Comparison of ENCODE assay signal across 14 cellular contexts in the genomic region with DNA sequence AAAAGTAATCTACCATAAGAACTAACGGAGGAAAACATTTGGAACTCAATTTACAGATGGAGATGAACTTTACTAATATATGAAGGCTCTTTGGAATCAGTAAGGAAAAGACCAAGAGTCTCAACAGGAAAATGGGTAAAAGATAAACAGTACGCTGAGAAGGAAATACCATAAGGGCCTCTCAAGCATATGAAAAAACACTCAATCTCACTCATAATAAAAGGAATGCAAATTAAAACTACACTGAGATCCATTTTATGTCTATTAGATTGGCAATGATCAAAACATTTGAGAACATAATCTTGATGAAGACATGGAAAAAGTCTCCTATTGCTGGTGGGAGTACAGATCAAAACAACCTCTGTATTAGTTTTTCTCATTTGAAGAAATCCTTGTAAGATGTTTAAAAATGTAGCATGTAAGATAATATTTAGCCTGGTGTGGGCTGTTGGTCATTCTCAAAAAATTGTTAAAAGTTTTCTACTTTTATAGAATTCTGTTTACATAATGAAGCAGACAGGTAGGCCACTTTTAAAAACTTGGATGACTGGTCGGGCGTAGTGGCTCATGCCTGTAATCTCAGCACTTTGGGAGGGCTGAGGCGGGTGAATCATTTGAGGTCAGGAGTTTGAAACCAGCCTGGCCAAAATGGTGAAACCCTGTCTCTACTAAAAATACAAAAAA. TPM values are rescaled to one million over a fixed set of nuclear protein-coding genes. Genes with fewer than 3 reads are reported as not detected.
DNase-seq lines count a peak whose midpoint lies in the region; ATAC-seq and TF ChIP-seq lines count a peak whose summit lies in the region.
"Had no signal": no experiment of that assay in that cellular context is flagged by ENCODE, and none has a peak within 500 bp of the region (broad histone marks: within the 10 kb centered on the region; RNA-seq: fewer than 3 reads in every experiment).

No MANE protein-coding gene starts in this region.

- H3K4ac ChIP-seq in mesenchymal stem cell (ENCODE audit: low read depth in 1 of 2, low read length in 2 of 2), result no peak overlapping the region

- H3K27me3 ChIP-seq in AG04450 (ENCODE audit: control insufficient read depth, insufficient read depth, low read length), result no peaks in the 10 kb centered on the region
- no peaks in the 10 kb centered on the region for H3K27me3 ChIP-seq in HCT116 (ENCODE audit: insufficient read depth, low read length)
- H3K27me3 ChIP-seq in mesenchymal stem cell (ENCODE audit: control insufficient read depth in 1 of 2, insufficient read depth in 1 of 2, low read length in 2 of 2), result no peaks in the 10 kb centered on the region
- no peaks in the 10 kb centered on the region for H3K27me3 ChIP-seq in H7 (ENCODE audit: control insufficient read depth, insufficient read depth, low read length)
- H3K27me3 ChIP-seq: BE2C had no signal

- no TSS peak for BruUV-seq in HCT116 (replicated peaks; lab: Mats Ljungman, UMichigan)

- H3K4me1 ChIP-seq in HCT116 (ENCODE audit: control insufficient read depth in 1 of 2, insufficient read depth in 2 of 2, low read length in 2 of 2), result peaks cover 13 to 20% of the 10 kb centered on the region in 2 experiments
- peaks cover 1% of the 10 kb centered on the region for H3K4me1 ChIP-seq in mesenchymal stem cell (ENCODE audit: control insufficient read depth, insufficient read depth, low read depth, low read length)

- no peak overlapping the region for H3K18ac ChIP-seq in mesenchymal stem cell (ENCODE audit: low read depth in 1 of 2, low read length in 2 of 2)

- peaks cover 52% of the 10 kb centered on the region for H3K79me2 ChIP-seq in HCT116 (ENCODE audit: insufficient read depth, low read length)

- TF ChIP-seq CTCF in AG04450 (IDR thresholded peaks at IDR 0.05; ENCODE audit: low read depth, low read length) (no peak), HCT116 (IDR thresholded peaks at IDR 0.05 in 2 of 3, conservative IDR thresholded peaks at IDR 0.05 in 1 of 3; ENCODE audit: borderline replicate concordance in 1 of 3, insufficient read depth in 1 of 3, low read depth in 2 of 3, low read length in 2 of 3) (no peak), astrocyte of the spinal cord (IDR thresholded peaks at IDR 0.05; ENCODE audit: low read depth, low read length) (no peak)

- POLR2A ChIA-PET in AG04450 (lab: Yijun Ruan, JAX), result no interaction called here
- POLR2A ChIA-PET in HCT116 (lab: Charles Lee), result no interaction called here

- peak overlapping the region; percentile 15; the same call in 1 of the 2 replicates for H3K4me2 ChIP-seq in HCT116 (ENCODE audit: low read length)
- no peak overlapping the region for H3K4me2 ChIP-seq in mesenchymal stem cell (ENCODE audit: low read length, poor library complexity, severe bottlenecking)

- no peak for TF ChIP-seq RAD21 in HCT116 (IDR thresholded peaks at IDR 0.05; ENCODE audit: low read depth)

- WGBS in mesenchymal stem cell, result 75% methylated on average over 3 of the region's 5 CpGs

- H2BK12ac ChIP-seq in mesenchymal stem cell (ENCODE audit: low read length in 2 of 2), result no peak overlapping the region

- H4K8ac ChIP-seq in mesenchymal stem cell (ENCODE audit: low read length), result no peak overlapping the region

- no peaks in the 10 kb centered on the region for H3K9me2 ChIP-seq in HCT116 (ENCODE audit: insufficient read depth)

- H3K23ac ChIP-seq in mesenchymal stem cell (ENCODE audit: low read length in 2 of 2), result no peak overlapping the region

- intact Hi-C loops in HCT116 (cut with micrococcal nuclease), result no loop called here

- DNase-seq in AG04450 (ENCODE audit: low read depth, low spot score), result no peak
- no peak for DNase-seq in HCT116 (ENCODE audit: low read depth, low spot score)
- DNase-seq in astrocyte of the spinal cord (ENCODE audit: low read depth, low spot score), result peak; percentile 55
- DNase-seq in mesenchymal stem cell, result peak; percentile 53
- DNase-seq in H7, result no peak
- DNase-seq in NCI-H2081 treated with DMSO at 0.1 percent for 48 hours (lab: John Stamatoyannopoulos, UW), result no peak
- DNase-seq: activated CD4-positive, CD25-positive, alpha-beta regulatory T cell treated with anti-CD3 and anti-CD28 coated beads, Interleukin-2, amount 50 U/mL, for 72 hours; activated naive CD4-positive, alpha-beta T cell treated with Interleukin-2 at 50 U/mL for 16 hours; BE2C; cerebellar nuclear complex; Kasumi-1; mucosa of descending colon had no signal

- no peak overlapping the region for H2BK5ac ChIP-seq in mesenchymal stem cell (ENCODE audit: low read depth, low read length, poor library complexity, severe bottlenecking)

- no peak for TF ChIP-seq POLR2A in HCT116 (IDR thresholded peaks at IDR 0.05; ENCODE audit: borderline replicate concordance, extremely low read depth, insufficient read depth, insufficient read length)

- CTCF ChIA-PET in AG04450 (lab: Charles Lee) (no interaction called here), HCT116 (lab: Charles Lee) (no interaction called here)

- H3K27ac ChIP-seq in AG04450 (ENCODE audit: low read depth, low read length), result peak overlapping the region; percentile 60
- no peak overlapping the region for H3K27ac ChIP-seq in HCT116 (ENCODE audit: low read depth, low read length)
- no peak overlapping the region for H3K27ac ChIP-seq in mesenchymal stem cell (ENCODE audit: low read length, poor library complexity, severe bottlenecking)

- H2AFZ ChIP-seq in HCT116 (ENCODE audit: low read depth, low read length, poor library complexity, severe bottlenecking) (no peak overlapping the region), mesenchymal stem cell (ENCODE audit: low read depth, low read length) (no peak overlapping the region)

- H4K91ac ChIP-seq in mesenchymal stem cell (ENCODE audit: low read length), result no peak overlapping the region

- H3K79me1 ChIP-seq in mesenchymal stem cell (replicated peaks; ENCODE audit: low read length, poor library complexity, severe bottlenecking), result peaks cover 10% of the 10 kb centered on the region

- no peak overlapping the region for H3K9ac ChIP-seq in HCT116 (ENCODE audit: low read length)
- no peak overlapping the region for H3K9ac ChIP-seq in mesenchymal stem cell (ENCODE audit: low read length)

- RAD21 ChIA-PET in HCT116 (lab: Charles Lee; ENCODE audit: low non-redundant PET in 1 of 2, low total read pairs in 2 of 2, uncharacterized antibody in 2 of 2, unreplicated experiment in 2 of 2), result no interaction called here

- in situ Hi-C loops in astrocyte of the spinal cord (cut with HindIII; ENCODE audit: low sequenced_read_pairs), result no loop called here

- no peaks in the 10 kb centered on the region for H3K9me3 ChIP-seq in AG04450 (ENCODE audit: control insufficient read depth, insufficient read depth, low read length)
- no peaks in the 10 kb centered on the region for H3K9me3 ChIP-seq in HCT116 (ENCODE audit: control insufficient read depth in 1 of 2, insufficient read depth in 1 of 2, low read depth in 1 of 2, low read length in 2 of 2)
- H3K9me3 ChIP-seq in mesenchymal stem cell (ENCODE audit: control insufficient read depth, low read length), result no peaks in the 10 kb centered on the region
- H3K9me3 ChIP-seq: BE2C, mucosa of descending colon had no signal

- H4K20me1 ChIP-seq in HCT116 (ENCODE audit: insufficient read depth), result no peaks in the 10 kb centered on the region

- ATAC-seq in HCT116 (peak; percentile 63), GM19452 (IDR thresholded peaks at IDR 0.05; ENCODE audit: unreplicated experiment) (no peak), HG02870 (IDR thresholded peaks at IDR 0.05; ENCODE audit: unreplicated experiment) (no peak)
- ATAC-seq: mucosa of descending colon had no signal

- no peak overlapping the region for H3K14ac ChIP-seq in mesenchymal stem cell (ENCODE audit: low read length in 2 of 2)

- H2BK15ac ChIP-seq in mesenchymal stem cell (ENCODE audit: low read depth, poor library complexity, severe bottlenecking), result no peak overlapping the region

- no peak overlapping the region for H2AK5ac ChIP-seq in mesenchymal stem cell (ENCODE audit: low read length, severe bottlenecking)

- H3K4me3 ChIP-seq in AG04450 (ENCODE audit: low read depth, low read length) (no peak overlapping the region), HCT116 (replicated peaks in 1 of 2; ENCODE audit: low read depth in 1 of 2, low read length in 2 of 2) (no peak overlapping the region), astrocyte of the spinal cord (ENCODE audit: low read depth, low read length) (no peak overlapping the region), mesenchymal stem cell (ENCODE audit: insufficient read depth in 1 of 2, low read depth in 1 of 2, low read length in 2 of 2) (no peak overlapping the region), H7 (ENCODE audit: insufficient read depth, low read depth, low read length) (no peak overlapping the region)
- H3K4me3 ChIP-seq: mucosa of descending colon had no signal

- H2BK120ac ChIP-seq in mesenchymal stem cell (ENCODE audit: low read depth, low read length), result no peak overlapping the region

- H3K36me3 ChIP-seq in HCT116 (ENCODE audit: control insufficient read depth in 1 of 2, insufficient read depth in 2 of 2, low read length in 2 of 2) (no peaks in the 10 kb centered on the region), mesenchymal stem cell (ENCODE audit: control insufficient read depth in 1 of 2, insufficient read depth in 2 of 2, low read depth in 1 of 2, low read length in 2 of 2) (peaks cover 0 to 74% of the 10 kb centered on the region in 2 experiments), H7 (replicated peaks; ENCODE audit: control insufficient read depth, insufficient read depth, low read length) (no peaks in the 10 kb centered on the region)
- H3K36me3 ChIP-seq: BE2C had no signal

TF ChIP-seq in HCT116, 20 proteins besides CTCF, POLR2A, EP300 and RAD21:
- 0 out of 2 replicates have a peak, but pooled peaks have one; percentile 17 for TF ChIP-seq FOSL1 (IDR thresholded peaks at IDR 0.05; ENCODE audit: low read depth)
- peak; percentile 16; the same call in 1 of the 2 replicates for TF ChIP-seq SP1 (IDR thresholded peaks at IDR 0.05; ENCODE audit: low read depth)
- no peak for TF ChIP-seq CEBPB (IDR thresholded peaks at IDR 0.05; ENCODE audit: low read depth)
- TF ChIP-seq SIN3A (IDR thresholded peaks at IDR 0.05; ENCODE audit: low read depth), result no peak
- TF ChIP-seq CBX3 (IDR thresholded peaks at IDR 0.05; ENCODE audit: low read depth), result no peak

RNA-seq across cellular contexts. Expression of a gene that starts 14.5 kb away (rescaled TPM):
- polyA plus RNA-seq in AG04450 (2011; rRNA removed), result 26.2 and 38.4 TPM in 2 replicates
- polyA minus RNA-seq in AG04450 (2011; rRNA and poly(A)+ RNA removed), result 31.9 and 56.9 TPM in 2 replicates
- 12.8 TPM for total RNA-seq in HCT116 (2021; ENCODE audit: unreplicated experiment)
- 2.6 and 4.1 TPM in 2 replicates for polyA plus RNA-seq in HCT116 (2012)
- 7.5 TPM for polyA plus RNA-seq in mesenchymal stem cell (2013, experiment 1 of 2)
- polyA plus RNA-seq in mesenchymal stem cell (2013, experiment 2 of 2), result 7.5 TPM
- total RNA-seq in H7 (2014; rRNA removed; shearing (Covaris generic)), result 2.1 and 5.2 TPM in 2 replicates

Comparison
In these comparisons a context has a peak if more than half of its experiments do, and no peak if none do; other contexts are left out.
1. DNase-seq: peak in astrocyte of the spinal cord (single experiment) and mesenchymal stem cell (single experiment); none in AG04450 (single experiment), HCT116 (single experiment), H7 (single experiment) and NCI-H2081 treated with DMSO at 0.1 percent for 48 hours (single experiment).